8 cellular contexts compared by ENCODE assay signal in genomic region chr1:921011-921837, GRCh38. TPM values are rescaled to one million over a fixed set of nuclear protein-coding genes. Genes with fewer than 3 reads are reported as not detected.
DNase-seq lines count a peak whose midpoint lies in the region; ATAC-seq, FAIRE-seq and TF ChIP-seq lines count a peak whose summit lies in the region.

No MANE protein-coding gene starts in this region.

- dilution Hi-C loops in mammary epithelial cell (cut with HindIII; ENCODE audit: low sequenced_read_pairs): no loop called here

- H3K79me2 ChIP-seq in OCI-LY3 (ENCODE audit: low read length): no peaks in the 10 kb centered on the region
- no peaks in the 10 kb centered on the region for H3K79me2 ChIP-seq in mammary epithelial cell (ENCODE audit: insufficient read depth, low read length)

- H3K36me3 ChIP-seq in OCI-LY3 (replicated peaks; ENCODE audit: low read depth, low read length): no peaks in the 10 kb centered on the region
- no peaks in the 10 kb centered on the region for H3K36me3 ChIP-seq in mammary epithelial cell (ENCODE audit: insufficient read depth, low read length)
- H3K36me3 ChIP-seq in kidney (ENCODE audit: control insufficient read depth in 1 of 2, insufficient read depth in 2 of 2, low read length in 2 of 2): no peaks in the 10 kb centered on the region

- no TSS peak for BruUV-seq in mammary epithelial cell (replicated peaks; lab: Mats Ljungman, UMichigan)

- H3K9me3 ChIP-seq in OCI-LY3 (ENCODE audit: insufficient read depth, low read length): no peaks in the 10 kb centered on the region
- H3K9me3 ChIP-seq in mammary epithelial cell (replicated peaks; ENCODE audit: insufficient read depth, low read length): no peaks in the 10 kb centered on the region
- H3K9me3 ChIP-seq in kidney (ENCODE audit: control insufficient read depth in 1 of 2, low read length in 2 of 2): no peaks in the 10 kb centered on the region

- CTCF ChIA-PET in mammary epithelial cell (lab: Charles Lee; ENCODE audit: low non-redundant PET): no interaction called here

- 48% methylated on average over 23 of the region's 38 CpGs for WGBS in mammary epithelial cell (ENCODE audit: low coverage, missing lambda C conversion rate)

- H2AFZ ChIP-seq in OCI-LY3 (ENCODE audit: low read depth, low read length) (no peak overlapping the region), mammary epithelial cell (ENCODE audit: low read depth, low read length) (no peak overlapping the region)

- ATAC-seq in stimulated activated naive CD8-positive, alpha-beta T cell treated with anti-CD3 and anti-CD28 coated beads, Interleukin-15, Interleukin-2, amounts not matched to agents 100 U/mL and 50 U/mL, for 24 hours: no peak
- ATAC-seq in HG03432 (IDR thresholded peaks at IDR 0.05; ENCODE audit: unreplicated experiment): no peak
- ATAC-seq in GM18505 (IDR thresholded peaks at IDR 0.05; ENCODE audit: unreplicated experiment): no peak

- no peak for FAIRE-seq in kidney (lab: Jason Lieb, UNC)

- H3K27me3 ChIP-seq in OCI-LY3 (ENCODE audit: low read depth, low read length): peaks cover 24% of the 10 kb centered on the region
- H3K27me3 ChIP-seq in mammary epithelial cell (ENCODE audit: insufficient read depth, low read length): peaks cover 46% of the 10 kb centered on the region

- intact Hi-C loops in mammary epithelial cell (cut with micrococcal nuclease) (no loop called here), kidney (cut with DNase I) (no loop called here)

- H3K9ac ChIP-seq in OCI-LY3 (ENCODE audit: low read length): no peak overlapping the region
- no peak overlapping the region for H3K9ac ChIP-seq in mammary epithelial cell (ENCODE audit: insufficient read depth, low read length)
- H3K9ac ChIP-seq in kidney (ENCODE audit: low read length in 2 of 2): peak overlapping the region in 1 of 2 donors; percentile 10

- TF ChIP-seq CTCF in OCI-LY3 (IDR thresholded peaks at IDR 0.05; ENCODE audit: low read depth, low read length): peak; percentile 4; the same call in 1 of the 2 replicates
- TF ChIP-seq CTCF in mammary epithelial cell (conservative IDR thresholded peaks at IDR 0.05 in 1 of 2, IDR thresholded peaks at IDR 0.05 in 1 of 2; ENCODE audit: extremely low read depth in 1 of 2, insufficient read depth in 1 of 2, low read depth in 1 of 2, low read length in 2 of 2): peak in 1 of 2 donors; percentile 43
- TF ChIP-seq CTCF in kidney (IDR thresholded peaks at IDR 0.05; ENCODE audit: borderline replicate concordance, extremely low read depth, insufficient read depth): peak; percentile 58

- DNase-seq in DMS 273 treated with DMSO at 0.1 percent for 48 hours (lab: John Stamatoyannopoulos, UW) (peak; percentile 72), HuH-7 (ENCODE audit: low spot score) (peak; percentile 96), mammary epithelial cell (peak; percentile 60), kidney (peak; percentile 88)
- peak; percentile 48 for DNase-seq in stimulated activated naive CD8-positive, alpha-beta T cell treated with anti-CD3 and anti-CD28 coated beads, Interleukin-15, Interleukin-2, amounts not matched to agents 100 U/mL and 50 U/mL, for 24 hours

- H3K4me2 ChIP-seq in OCI-LY3 (ENCODE audit: low read length): peak overlapping the region; percentile 29
- peak overlapping the region; percentile 38 for H3K4me2 ChIP-seq in mammary epithelial cell (ENCODE audit: insufficient read depth, low read depth, low read length)

- TF ChIP-seq POLR2A in GM18505 (IDR thresholded peaks at IDR 0.05; ENCODE audit: borderline replicate concordance, extremely low read depth, insufficient read depth, insufficient read length): no peak

- H4K20me1 ChIP-seq in OCI-LY3 (ENCODE audit: insufficient read depth, low read length) (no peaks in the 10 kb centered on the region), mammary epithelial cell (ENCODE audit: insufficient read depth, low read length) (peaks cover 4% of the 10 kb centered on the region)

- 0 out of 2 replicates have a peak, but pooled peaks cover 6% of the 10 kb centered on the region for H3K4me1 ChIP-seq in OCI-LY3 (ENCODE audit: low read length)
- peaks cover 34% of the 10 kb centered on the region for H3K4me1 ChIP-seq in mammary epithelial cell (ENCODE audit: insufficient read depth, low read length)
- H3K4me1 ChIP-seq in kidney (ENCODE audit: control insufficient read depth in 1 of 2, insufficient read depth in 1 of 2, low read depth in 1 of 2, low read length in 2 of 2): peaks cover 8 to 52% of the 10 kb centered on the region in 2 donors

- in situ Hi-C loops in mammary epithelial cell (cut with MboI; ENCODE audit: low sequenced_read_pairs in 2 of 2): no loop called here

- H3K4me3 ChIP-seq in OCI-LY3 (ENCODE audit: low read length) (0 out of 2 replicates have a peak overlapping the region, but pooled peaks have one; percentile 11), mammary epithelial cell (replicated peaks in 1 of 3; ENCODE audit: insufficient read depth in 1 of 3, low read depth in 2 of 3, low read length in 3 of 3) (no peak overlapping the region), kidney (ENCODE audit: low read length in 2 of 2) (no peak overlapping the region)

- H3K27ac ChIP-seq in OCI-LY3 (ENCODE audit: low read length): no peak overlapping the region
- no peak overlapping the region for H3K27ac ChIP-seq in mammary epithelial cell (ENCODE audit: insufficient read depth, low read depth, low read length)
- no peak overlapping the region for H3K27ac ChIP-seq in kidney (ENCODE audit: low read depth in 2 of 2, low read length in 2 of 2)

RNA-seq across cellular contexts. Expression of gene SAMD11, which starts 2.5 kb away (rescaled TPM):
- total RNA-seq in mammary epithelial cell (not detected), kidney (21.4 TPM)
- polyA plus RNA-seq in mammary epithelial cell (not detected), kidney (ENCODE audit: insufficient read depth, low read depth, low replicate concordance) (13.3 TPM)
- polyA minus RNA-seq in mammary epithelial cell: not detected

RNA-seq across cellular contexts. Expression of gene NOC2L, which starts 37.8 kb away (rescaled TPM):
- 100 to 1,000 TPM in 1 of 2 donors, 10 to 100 TPM in 1; 62.0 to 124 TPM for total RNA-seq in mammary epithelial cell
- polyA plus RNA-seq in mammary epithelial cell: 84.6 TPM
- polyA minus RNA-seq in mammary epithelial cell: 96.0 TPM
- 65.5 TPM for total RNA-seq in kidney
- 42.4 TPM for polyA plus RNA-seq in kidney (ENCODE audit: insufficient read depth, low read depth, low replicate concordance)

RNA-seq across cellular contexts. Expression of gene KLHL17, which starts 39.2 kb away (rescaled TPM):
- 10 to 100 TPM in 1 of 2 donors, 1 to 10 TPM in 1; 4.3 to 18.9 TPM for total RNA-seq in mammary epithelial cell
- polyA plus RNA-seq in mammary epithelial cell: 12.4 TPM
- 1.4 TPM for polyA minus RNA-seq in mammary epithelial cell
- total RNA-seq in kidney: 11.5 TPM
- 6.9 TPM for polyA plus RNA-seq in kidney (ENCODE audit: insufficient read depth, low read depth, low replicate concordance)

RNA-seq across cellular contexts. Expression of gene PLEKHN1, which starts 45.1 kb away (rescaled TPM):
- total RNA-seq in mammary epithelial cell (10 to 100 TPM in 1 of 2 donors, 1 to 10 TPM in 1; 4.8 to 28.6 TPM), kidney (14.3 TPM)
- polyA plus RNA-seq in mammary epithelial cell (4.6 TPM), kidney (ENCODE audit: insufficient read depth, low read depth, low replicate concordance) (not detected)
- polyA minus RNA-seq in mammary epithelial cell: 9.7 TPM

Comparison
In these comparisons a context has a peak if more than half of its experiments do, and no peak if none do; other contexts are left out.
1. RNA of gene SAMD11, which starts 2.5 kb away (total RNA-seq): 21.4 TPM in kidney (single experiment); not detected in mammary epithelial cell; every median in the first group is over 10 times any median in the second.
2. Peak in every context shown above with its lines, with median percentiles within 50 percentile points of each other: DNase-seq.